Comparison of ENCODE assay signal across 1 cellular context in genomic region chr14:89067293-89067972, GRCh38.
TF ChIP-seq lines count a peak whose summit lies in the region.

No MANE protein-coding gene starts in this region.

TF ChIP-seq in WTC11, 78 proteins besides CTCF, POLR2A, EP300 and RAD21:
- no peak for TF ChIP-seq IRF1 (CRISPR knock-in tag; IDR thresholded peaks at IDR 0.05)
- TF ChIP-seq ETV6 (CRISPR knock-in tag; IDR thresholded peaks at IDR 0.05): no peak
- TF ChIP-seq, protein P1, sequence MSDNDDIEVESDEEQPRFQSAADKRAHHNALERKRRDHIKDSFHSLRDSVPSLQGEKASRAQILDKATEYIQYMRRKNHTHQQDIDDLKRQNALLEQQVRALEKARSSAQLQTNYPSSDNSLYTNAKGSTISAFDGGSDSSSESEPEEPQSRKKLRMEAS (CRISPR knock-in tag; IDR thresholded peaks at IDR 0.05): no peak
- no peak for TF ChIP-seq ZNF423 (CRISPR knock-in tag; IDR thresholded peaks at IDR 0.05)
- no peak for TF ChIP-seq AR (CRISPR knock-in tag; IDR thresholded peaks at IDR 0.05)
